ENCODE assay signal across 8 cellular contexts in genomic region chrX:40154229-40154852, GRCh38. TPM values are rescaled to one million over a fixed set of nuclear protein-coding genes. Genes with fewer than 3 reads are reported as not detected.
DNase-seq lines count a peak whose midpoint lies in the region; ATAC-seq and TF ChIP-seq lines count a peak whose summit lies in the region.

No MANE protein-coding gene starts in this region.

- TF ChIP-seq CTCF in astrocyte of the spinal cord (IDR thresholded peaks at IDR 0.05; ENCODE audit: low read depth, low read length) (no peak), GM10266 (IDR thresholded peaks at IDR 0.05; ENCODE audit: control insufficient read depth, insufficient read depth, low read depth, missing control alignments) (no peak)

- no peak overlapping the region for H3K27ac ChIP-seq in stomach smooth muscle (ENCODE audit: low read length)

- H3K27me3 ChIP-seq in stomach smooth muscle (ENCODE audit: control insufficient read depth in 1 of 2, insufficient read depth in 2 of 2, low read length in 2 of 2), result peaks cover 0 to 27% of the 10 kb centered on the region in 2 donors

- peaks cover 13% of the 10 kb centered on the region for H3K4me1 Mint-ChIP-seq in activated CD4-positive, alpha-beta T cell treated with anti-CD3 and anti-CD28 coated beads, Interleukin-2, amount 10 ng/mL, durations not matched to agents 24 days and 14 days

- DNase-seq in activated CD4-positive, alpha-beta T cell treated with anti-CD3 and anti-CD28 coated beads, Interleukin-2, amount 10 ng/mL, durations not matched to agents 24 days and 14 days, result no peak
- DNase-seq in activated CD4-positive, alpha-beta T cell treated with anti-CD3 and anti-CD28 coated beads, Interleukin-2, amount 50 U/mL, for 48 hours, result no peak
- DNase-seq in NCI-H2227 treated with DMSO at 0.1 percent for 48 hours (lab: John Stamatoyannopoulos, UW), result peak; percentile 88
- DNase-seq in astrocyte of the spinal cord (ENCODE audit: low read depth, low spot score), result peak; percentile 35
- peak; percentile 63 for DNase-seq in islet precursor cell
- no peak for DNase-seq in GM10266 (ENCODE audit: extremely low spot score)

- in situ Hi-C loops in astrocyte of the spinal cord (cut with HindIII; ENCODE audit: low sequenced_read_pairs), result no loop called here

- no peak overlapping the region for H3K9ac ChIP-seq in stomach smooth muscle (ENCODE audit: low read length in 2 of 2)

- intact Hi-C loops in activated CD4-positive, alpha-beta T cell treated with anti-CD3 and anti-CD28 coated beads, Interleukin-2, amount 10 ng/mL, durations not matched to agents 24 days and 14 days (cut with micrococcal nuclease), result loop anchor here (2.0 kb wide), 2 partner anchors 14 to 58 kb away; partner anchors contain the start of gene BCOR

- H3K4me3 Mint-ChIP-seq in activated CD4-positive, alpha-beta T cell treated with anti-CD3 and anti-CD28 coated beads, Interleukin-2, amount 10 ng/mL, durations not matched to agents 24 days and 14 days, result peak overlapping the region; percentile 83

- H3K9me3 Mint-ChIP-seq in activated CD4-positive, alpha-beta T cell treated with anti-CD3 and anti-CD28 coated beads, Interleukin-2, amount 10 ng/mL, durations not matched to agents 24 days and 14 days, result no peaks in the 10 kb centered on the region

- peak overlapping the region; percentile 60 for H3K27ac Mint-ChIP-seq in activated CD4-positive, alpha-beta T cell treated with anti-CD3 and anti-CD28 coated beads, Interleukin-2, amount 10 ng/mL, durations not matched to agents 24 days and 14 days

- H3K4me1 ChIP-seq in stomach smooth muscle (ENCODE audit: control insufficient read depth, insufficient read depth, low read length), result peaks cover 36% of the 10 kb centered on the region

- H3K4me3 ChIP-seq in astrocyte of the spinal cord (ENCODE audit: low read depth, low read length) (peak overlapping the region; percentile 24), stomach smooth muscle (ENCODE audit: low read length in 2 of 2) (peak overlapping the region; percentile 55 to 69)

- H3K36me3 Mint-ChIP-seq in activated CD4-positive, alpha-beta T cell treated with anti-CD3 and anti-CD28 coated beads, Interleukin-2, amount 10 ng/mL, durations not matched to agents 24 days and 14 days (ENCODE audit: low read depth), result no peaks in the 10 kb centered on the region

- H3K9me3 ChIP-seq in stomach smooth muscle (ENCODE audit: control insufficient read depth in 2 of 2, low read length in 2 of 2), result no peaks in the 10 kb centered on the region

- peaks cover 2% of the 10 kb centered on the region for H3K27me3 Mint-ChIP-seq in activated CD4-positive, alpha-beta T cell treated with anti-CD3 and anti-CD28 coated beads, Interleukin-2, amount 10 ng/mL, durations not matched to agents 24 days and 14 days

- no peak for ATAC-seq in HG03095 (IDR thresholded peaks at IDR 0.05; ENCODE audit: unreplicated experiment)

- H3K36me3 ChIP-seq in stomach smooth muscle (ENCODE audit: control insufficient read depth in 2 of 2, insufficient read depth in 2 of 2, low read length in 2 of 2), result no peaks in the 10 kb centered on the region

RNA-seq across cellular contexts. Expression of gene BCOR, which starts 56.6 kb away (rescaled TPM):
- total RNA-seq in activated CD4-positive, alpha-beta T cell treated with anti-CD3 and anti-CD28 coated beads, Interleukin-2, amount 10 ng/mL, durations not matched to agents 24 days and 14 days, result 61.0 and 64.5 TPM in 2 replicates

Comparison
In these comparisons a context has a peak if more than half of its experiments do, and no peak if none do; other contexts are left out.
1. DNase-seq: peak in NCI-H2227 treated with DMSO at 0.1 percent for 48 hours (single experiment), astrocyte of the spinal cord (single experiment) and islet precursor cell (single experiment); none in activated CD4-positive, alpha-beta T cell treated with anti-CD3 and anti-CD28 coated beads, Interleukin-2, amount 10 ng/mL, durations not matched to agents 24 days and 14 days (single experiment), activated CD4-positive, alpha-beta T cell treated with anti-CD3 and anti-CD28 coated beads, Interleukin-2, amount 50 U/mL, for 48 hours (0 of 2) and GM10266 (single experiment).